ENCODE assay signal across 1 cellular context in the genomic region with DNA sequence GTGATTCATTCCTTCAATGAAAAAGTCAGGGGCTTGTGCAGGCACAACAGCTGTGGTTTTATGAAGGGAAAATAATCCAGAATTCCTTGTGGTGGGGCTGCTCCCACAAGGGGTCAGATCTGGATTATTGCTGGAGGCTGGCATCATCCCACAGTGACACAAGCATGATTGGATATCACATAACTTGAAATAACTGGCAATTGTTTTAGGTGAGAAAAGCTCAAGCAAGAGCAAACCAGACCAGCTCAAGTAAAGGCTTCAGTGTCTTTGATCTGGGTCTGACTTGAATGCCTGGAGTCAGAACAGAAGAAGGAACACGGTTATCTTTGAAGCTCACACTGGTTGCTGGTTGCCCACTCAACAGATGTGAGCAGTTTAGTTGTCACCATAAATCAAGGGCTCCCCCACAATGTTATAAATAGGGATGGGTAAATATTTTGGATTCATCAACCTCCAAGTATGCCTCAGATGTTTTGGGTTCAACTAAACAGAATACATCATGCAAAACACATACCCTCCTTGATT.
TF ChIP-seq lines count a peak whose summit lies in the region.

No MANE protein-coding gene starts in this region.

TF ChIP-seq in K562, 482 proteins besides CTCF, POLR2A, EP300 and RAD21 (continued from another document):
- TF ChIP-seq DACH1 (IDR thresholded peaks at IDR 0.05; ENCODE audit: partially characterized antibody): peak; percentile 51
- TF ChIP-seq ZNF408 (CRISPR knock-in tag; IDR thresholded peaks at IDR 0.05; ENCODE audit: low read depth): no peak
- no peak for TF ChIP-seq PCBP1 (IDR thresholded peaks at IDR 0.05; ENCODE audit: low read depth, low read length, poor library complexity, severe bottlenecking)
- TF ChIP-seq KLF6 (CRISPR knock-in tag; IDR thresholded peaks at IDR 0.05; ENCODE audit: borderline replicate concordance): no peak
- TF ChIP-seq ZNF583 (CRISPR knock-in tag; IDR thresholded peaks at IDR 0.05): no peak
- TF ChIP-seq POLR2AphosphoS2 (IDR thresholded peaks at IDR 0.05; ENCODE audit: low read length): no peak
- peak; percentile 53; the same call in 1 of the 2 replicates for TF ChIP-seq DMBX1 (CRISPR knock-in tag; IDR thresholded peaks at IDR 0.05; ENCODE audit: borderline replicate concordance)
- no peak for TF ChIP-seq ZNF830 (CRISPR knock-in tag; IDR thresholded peaks at IDR 0.05)
- TF ChIP-seq RBM25 (IDR thresholded peaks at IDR 0.05; ENCODE audit: low read depth, low read length, severe bottlenecking): no peak
- no peak for TF ChIP-seq ZNF77 (CRISPR knock-in tag; IDR thresholded peaks at IDR 0.05)
- peak; percentile 16; the same call in 1 of the 2 replicates for TF ChIP-seq JUND (IDR thresholded peaks at IDR 0.05; ENCODE audit: borderline replicate concordance, low read depth, low read length)
- TF ChIP-seq JUND (tag; IDR thresholded peaks at IDR 0.05; ENCODE audit: borderline replicate concordance, low read depth, low read length): no peak; the same call in 2 of the 3 replicates
- peak in 1 of 2 experiments; percentile 83; a peak in 2 of 4 replicates for TF ChIP-seq HDAC1 (IDR thresholded peaks at IDR 0.05)
- no peak for TF ChIP-seq NR2F6 (CRISPR knock-in tag; IDR thresholded peaks at IDR 0.05)
- TF ChIP-seq DNMT1 (IDR thresholded peaks at IDR 0.05): no peak
- TF ChIP-seq ZBTB7A (IDR thresholded peaks at IDR 0.05; ENCODE audit: borderline replicate concordance, control insufficient read depth, low read depth, low read length): no peak
- TF ChIP-seq SIN3A (IDR thresholded peaks at IDR 0.05; ENCODE audit: borderline replicate concordance in 2 of 2, control insufficient read depth in 1 of 2, low read depth in 2 of 2, low read length in 2 of 2): no peak
- TF ChIP-seq MLLT1 (IDR thresholded peaks at IDR 0.05): peak in 1 of 2 experiments; percentile 88; a peak in 2 of 4 replicates
- TF ChIP-seq RBM22 (IDR thresholded peaks at IDR 0.05; ENCODE audit: low read depth, low read length, poor library complexity, severe bottlenecking): no peak
- TF ChIP-seq, protein P1, sequence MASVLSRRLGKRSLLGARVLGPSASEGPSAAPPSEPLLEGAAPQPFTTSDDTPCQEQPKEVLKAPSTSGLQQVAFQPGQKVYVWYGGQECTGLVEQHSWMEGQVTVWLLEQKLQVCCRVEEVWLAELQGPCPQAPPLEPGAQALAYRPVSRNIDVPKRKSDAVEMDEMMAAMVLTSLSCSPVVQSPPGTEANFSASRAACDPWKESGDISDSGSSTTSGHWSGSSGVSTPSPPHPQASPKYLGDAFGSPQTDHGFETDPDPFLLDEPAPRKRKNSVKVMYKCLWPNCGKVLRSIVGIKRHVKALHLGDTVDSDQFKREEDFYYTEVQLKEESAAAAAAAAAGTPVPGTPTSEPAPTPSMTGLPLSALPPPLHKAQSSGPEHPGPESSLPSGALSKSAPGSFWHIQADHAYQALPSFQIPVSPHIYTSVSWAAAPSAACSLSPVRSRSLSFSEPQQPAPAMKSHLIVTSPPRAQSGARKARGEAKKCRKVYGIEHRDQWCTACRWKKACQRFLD (CRISPR knock-in tag; IDR thresholded peaks at IDR 0.05): no peak
- TF ChIP-seq ZNF354B (CRISPR knock-in tag; IDR thresholded peaks at IDR 0.05): no peak
- peak; percentile 95 for TF ChIP-seq EGR1 (conservative IDR thresholded peaks at IDR 0.05)
- no peak for TF ChIP-seq CLOCK (CRISPR knock-in tag; IDR thresholded peaks at IDR 0.05; ENCODE audit: borderline replicate concordance)
- TF ChIP-seq CTBP1 (IDR thresholded peaks at IDR 0.05; ENCODE audit: borderline replicate concordance): no peak; the same call in 1 of the 2 replicates
- no peak for TF ChIP-seq REST (CRISPR knock-in tag; IDR thresholded peaks at IDR 0.05; ENCODE audit: low read depth)
- TF ChIP-seq XRCC5 (IDR thresholded peaks at IDR 0.05; ENCODE audit: low read depth, low read length): no peak
- peak; percentile 97 for TF ChIP-seq MEF2A (IDR thresholded peaks at IDR 0.05; ENCODE audit: control insufficient read depth, low read depth, low read length)
- no peak for TF ChIP-seq THRAP3 (IDR thresholded peaks at IDR 0.05; ENCODE audit: borderline replicate concordance)
- TF ChIP-seq RBM14 (IDR thresholded peaks at IDR 0.05; ENCODE audit: borderline replicate concordance, insufficient read depth, low read depth, low read length): no peak
- no peak for TF ChIP-seq MAFG (tag; conservative IDR thresholded peaks at IDR 0.05)
- TF ChIP-seq KHSRP (IDR thresholded peaks at IDR 0.05): no peak
- no peak for TF ChIP-seq RBM17 (IDR thresholded peaks at IDR 0.05; ENCODE audit: borderline replicate concordance, low read depth, low read length)
- TF ChIP-seq, protein P2, sequence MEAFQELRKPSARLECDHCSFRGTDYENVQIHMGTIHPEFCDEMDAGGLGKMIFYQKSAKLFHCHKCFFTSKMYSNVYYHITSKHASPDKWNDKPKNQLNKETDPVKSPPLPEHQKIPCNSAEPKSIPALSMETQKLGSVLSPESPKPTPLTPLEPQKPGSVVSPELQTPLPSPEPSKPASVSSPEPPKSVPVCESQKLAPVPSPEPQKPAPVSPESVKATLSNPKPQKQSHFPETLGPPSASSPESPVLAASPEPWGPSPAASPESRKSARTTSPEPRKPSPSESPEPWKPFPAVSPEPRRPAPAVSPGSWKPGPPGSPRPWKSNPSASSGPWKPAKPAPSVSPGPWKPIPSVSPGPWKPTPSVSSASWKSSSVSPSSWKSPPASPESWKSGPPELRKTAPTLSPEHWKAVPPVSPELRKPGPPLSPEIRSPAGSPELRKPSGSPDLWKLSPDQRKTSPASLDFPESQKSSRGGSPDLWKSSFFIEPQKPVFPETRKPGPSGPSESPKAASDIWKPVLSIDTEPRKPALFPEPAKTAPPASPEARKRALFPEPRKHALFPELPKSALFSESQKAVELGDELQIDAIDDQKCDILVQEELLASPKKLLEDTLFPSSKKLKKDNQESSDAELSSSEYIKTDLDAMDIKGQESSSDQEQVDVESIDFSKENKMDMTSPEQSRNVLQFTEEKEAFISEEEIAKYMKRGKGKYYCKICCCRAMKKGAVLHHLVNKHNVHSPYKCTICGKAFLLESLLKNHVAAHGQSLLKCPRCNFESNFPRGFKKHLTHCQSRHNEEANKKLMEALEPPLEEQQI (IDR thresholded peaks at IDR 0.05): 0 out of 2 replicates have a peak, but pooled peaks have one; percentile 58
